In genomic region chr12:101634724-101635123, GRCh38 we compare ENCODE assay signal across 12 cellular contexts. TPM values are rescaled to one million over a fixed set of nuclear protein-coding genes. Genes with fewer than 3 reads are reported as not detected.
DNase-seq lines count a peak whose midpoint lies in the region; ATAC-seq and TF ChIP-seq lines count a peak whose summit lies in the region.
"Had no signal": no experiment of that assay in that cellular context is flagged by ENCODE, and none has a peak within 500 bp of the region (broad histone marks: within the 10 kb centered on the region; RNA-seq: fewer than 3 reads in every experiment).

No MANE protein-coding gene starts in this region.

- no peak overlapping the region for H3K4me3 Mint-ChIP-seq in stimulated activated effector memory CD8-positive, alpha-beta T cell treated with anti-CD3 and anti-CD28 coated beads, Interleukin-12 subunit alpha, Interleukin-12 subunit beta, amount 100 ng/mL, for 72 hours
- H3K4me3 Mint-ChIP-seq in neural progenitor cell, result no peak overlapping the region
- H3K4me3 Mint-ChIP-seq: activated naive CD4-positive, alpha-beta T cell treated with anti-CD3 and anti-CD28 coated beads, Interleukin-2, amount 50 U/mL, for 24 hours had no signal

- no peak overlapping the region for H4K5ac ChIP-seq in mesendoderm (ENCODE audit: low read length)

- ATAC-seq in GM18909 (IDR thresholded peaks at IDR 0.05; ENCODE audit: poor library complexity, unreplicated experiment) (peak; percentile 98), HG02571 (IDR thresholded peaks at IDR 0.05; ENCODE audit: unreplicated experiment) (peak; percentile 87), HG03520 (IDR thresholded peaks at IDR 0.05; ENCODE audit: unreplicated experiment) (peak; percentile 96)
- peak; percentile 73 for ATAC-seq in stimulated activated effector memory CD8-positive, alpha-beta T cell treated with anti-CD3 and anti-CD28 coated beads, Interleukin-12 subunit alpha, Interleukin-12 subunit beta, amount 100 ng/mL, for 72 hours

- H3K4ac ChIP-seq in mesendoderm (ENCODE audit: low read depth, low read length), result no peak overlapping the region

- H3K9ac ChIP-seq in neural progenitor cell (no peak overlapping the region), mesendoderm (ENCODE audit: low read length) (no peak overlapping the region)

- H3K56ac ChIP-seq in mesendoderm (ENCODE audit: low read length), result no peak overlapping the region

- no peak overlapping the region for H2AFZ ChIP-seq in neural progenitor cell (replicated peaks)

- H3K36me3 ChIP-seq in neural progenitor cell (no peaks in the 10 kb centered on the region), mesendoderm (ENCODE audit: control insufficient read depth, insufficient read depth, low read length) (no peaks in the 10 kb centered on the region)
- H3K36me3 ChIP-seq: MG63, transverse colon had no signal

- H3K36me3 Mint-ChIP-seq in stimulated activated effector memory CD8-positive, alpha-beta T cell treated with anti-CD3 and anti-CD28 coated beads, Interleukin-12 subunit alpha, Interleukin-12 subunit beta, amount 100 ng/mL, for 72 hours, result no peaks in the 10 kb centered on the region
- H3K36me3 Mint-ChIP-seq in neural progenitor cell, result no peaks in the 10 kb centered on the region

- no peak overlapping the region for H3K27ac Mint-ChIP-seq in stimulated activated effector memory CD8-positive, alpha-beta T cell treated with anti-CD3 and anti-CD28 coated beads, Interleukin-12 subunit alpha, Interleukin-12 subunit beta, amount 100 ng/mL, for 72 hours
- no peak overlapping the region for H3K27ac Mint-ChIP-seq in neural progenitor cell
- H3K27ac Mint-ChIP-seq: activated naive CD4-positive, alpha-beta T cell treated with anti-CD3 and anti-CD28 coated beads, Interleukin-2, amount 50 U/mL, for 24 hours had no signal

- H3K27me3 Mint-ChIP-seq in neural progenitor cell (ENCODE audit: insufficient read depth, low read depth), result no peaks in the 10 kb centered on the region

- H3K4me3 ChIP-seq in neural progenitor cell (no peak overlapping the region), mesendoderm (ENCODE audit: low read length) (no peak overlapping the region)
- H3K4me3 ChIP-seq: MG63, transverse colon had no signal

- no peak overlapping the region for H3K18ac ChIP-seq in mesendoderm (ENCODE audit: low read length)

- H3K79me2 ChIP-seq in neural progenitor cell (ENCODE audit: low read depth), result no peaks in the 10 kb centered on the region
- H3K79me2 ChIP-seq in mesendoderm (ENCODE audit: control insufficient read depth, insufficient read depth, low read length), result no peaks in the 10 kb centered on the region

- no peak for TF ChIP-seq CTCF in neural progenitor cell (IDR thresholded peaks at IDR 0.05)

- H3K23ac ChIP-seq in mesendoderm (ENCODE audit: low read length), result no peak overlapping the region

- no peaks in the 10 kb centered on the region for H4K20me1 ChIP-seq in neural progenitor cell (ENCODE audit: low read depth)

- H2BK120ac ChIP-seq in mesendoderm (ENCODE audit: low read depth, low read length), result no peak overlapping the region

- no peaks in the 10 kb centered on the region for H3K9me3 Mint-ChIP-seq in stimulated activated effector memory CD8-positive, alpha-beta T cell treated with anti-CD3 and anti-CD28 coated beads, Interleukin-12 subunit alpha, Interleukin-12 subunit beta, amount 100 ng/mL, for 72 hours
- H3K9me3 Mint-ChIP-seq in neural progenitor cell, result no peaks in the 10 kb centered on the region
- H3K9me3 Mint-ChIP-seq: activated naive CD4-positive, alpha-beta T cell treated with anti-CD3 and anti-CD28 coated beads, Interleukin-2, amount 50 U/mL, for 24 hours had no signal

- H3K27me3 ChIP-seq in neural progenitor cell (no peaks in the 10 kb centered on the region), mesendoderm (ENCODE audit: insufficient read depth, low read length, poor library complexity) (no peaks in the 10 kb centered on the region)
- H3K27me3 ChIP-seq: MG63, transverse colon had no signal

- H3K4me1 Mint-ChIP-seq in stimulated activated effector memory CD8-positive, alpha-beta T cell treated with anti-CD3 and anti-CD28 coated beads, Interleukin-12 subunit alpha, Interleukin-12 subunit beta, amount 100 ng/mL, for 72 hours, result no peaks in the 10 kb centered on the region
- H3K4me1 Mint-ChIP-seq in neural progenitor cell, result no peaks in the 10 kb centered on the region
- H3K4me1 Mint-ChIP-seq: activated naive CD4-positive, alpha-beta T cell treated with anti-CD3 and anti-CD28 coated beads, Interleukin-2, amount 50 U/mL, for 24 hours had no signal

- no peak overlapping the region for H2BK15ac ChIP-seq in mesendoderm (replicated peaks; ENCODE audit: low read depth)

- H3K4me2 ChIP-seq in neural progenitor cell, result no peak overlapping the region
- no peak overlapping the region for H3K4me2 ChIP-seq in mesendoderm (ENCODE audit: low read length)

- H3K27ac ChIP-seq in neural progenitor cell, result no peak overlapping the region
- H3K27ac ChIP-seq in mesendoderm (ENCODE audit: low read depth, low read length), result no peak overlapping the region
- H3K27ac ChIP-seq: transverse colon had no signal

- H3K79me1 ChIP-seq in mesendoderm (ENCODE audit: low read length), result no peaks in the 10 kb centered on the region

- H3K4me1 ChIP-seq in neural progenitor cell (no peaks in the 10 kb centered on the region), mesendoderm (ENCODE audit: control insufficient read depth, low read depth, low read length) (no peaks in the 10 kb centered on the region)
- H3K4me1 ChIP-seq: transverse colon had no signal

- no peak for DNase-seq in stimulated activated effector memory CD8-positive, alpha-beta T cell treated with anti-CD3 and anti-CD28 coated beads, Interleukin-12 subunit alpha, Interleukin-12 subunit beta, amount 100 ng/mL, for 72 hours (ENCODE audit: low spot score in 2 of 2)
- DNase-seq in neural progenitor cell (ENCODE audit: low spot score) (no peak), NCI-H187 (lab: John Stamatoyannopoulos, UW) (no peak), mesendoderm (no peak)
- DNase-seq: MG63, small intestine, transverse colon had no signal

- H3F3A ChIP-seq in neural progenitor cell (ENCODE audit: low read depth), result no peaks in the 10 kb centered on the region

- no peak overlapping the region for H4K8ac ChIP-seq in mesendoderm (ENCODE audit: low read depth, low read length)

- no peak overlapping the region for H2AK5ac ChIP-seq in mesendoderm (ENCODE audit: low read length)

- WGBS in mesendoderm (ENCODE audit: extremely low coverage, insufficient coverage, low lambda C conversion rate), result no CpG with 5 or more reads among the region's 2 CpGs

- no peaks in the 10 kb centered on the region for H3K9me3 ChIP-seq in neural progenitor cell (ENCODE audit: low read depth)
- H3K9me3 ChIP-seq: MG63, transverse colon had no signal

- no peak overlapping the region for H2BK5ac ChIP-seq in mesendoderm (ENCODE audit: low read length)

RNA-seq across cellular contexts. Expression of gene MYBPC1, which starts 40.0 kb away (rescaled TPM):
- total RNA-seq in neural progenitor cell (ENCODE audit: low replicate concordance), result not detected in 2 replicates
- 0.01 TPM for polyA plus RNA-seq in mesendoderm (2013, experiment 1 of 2)
- polyA plus RNA-seq in mesendoderm (2013, experiment 2 of 2), result 0.03 TPM
- polyA plus RNA-seq: liver had no signal
